In genomic region chr17:61461967-61462733, GRCh38 we compare ENCODE assay signal across 1 cellular context.
A peak's percentile ranks its signal among the peaks of the same experiment; 100 is the strongest.
TF ChIP-seq lines count a peak whose summit lies in the region.

No MANE protein-coding gene starts in this region.

TF ChIP-seq in HepG2, 621 proteins besides CTCF, POLR2A, EP300 and RAD21 (continued from another document and continues in another):
- no peak for TF ChIP-seq ZNF407 (CRISPR knock-in tag; IDR thresholded peaks at IDR 0.05; ENCODE audit: not compliant biosample characterization)
- TF ChIP-seq GTF2F1 (IDR thresholded peaks at IDR 0.05; ENCODE audit: low read length): no peak
- no peak for TF ChIP-seq ZC3H13 (CRISPR knock-in tag; IDR thresholded peaks at IDR 0.05)
- TF ChIP-seq ZNF839 (CRISPR knock-in tag; IDR thresholded peaks at IDR 0.05; ENCODE audit: borderline replicate concordance): no peak
- no peak for TF ChIP-seq ZNF160 (CRISPR knock-in tag; IDR thresholded peaks at IDR 0.05)
- TF ChIP-seq PHF21A (CRISPR knock-in tag; IDR thresholded peaks at IDR 0.05): 0 out of 2 replicates have a peak, but pooled peaks have one; percentile 31
- no peak for TF ChIP-seq FOXO4 (CRISPR knock-in tag; conservative IDR thresholded peaks at IDR 0.05)
- no peak for TF ChIP-seq ZNF256 (CRISPR knock-in tag; conservative IDR thresholded peaks at IDR 0.05)
- no peak for TF ChIP-seq ZNF275 (CRISPR knock-in tag; IDR thresholded peaks at IDR 0.05; ENCODE audit: borderline replicate concordance)
- 0 out of 2 replicates have a peak, but pooled peaks have one; percentile 7 for TF ChIP-seq GFI1 (CRISPR knock-in tag; IDR thresholded peaks at IDR 0.05; ENCODE audit: borderline replicate concordance)
- no peak for TF ChIP-seq YY1 (IDR thresholded peaks at IDR 0.05; ENCODE audit: insufficient read depth, insufficient replicate concordance, low read depth, low read length)
- TF ChIP-seq NR2C2 (CRISPR knock-in tag; IDR thresholded peaks at IDR 0.05; ENCODE audit: borderline replicate concordance): no peak
- TF ChIP-seq USF2 (IDR thresholded peaks at IDR 0.05; ENCODE audit: low read depth, low read length): no peak
- no peak for TF ChIP-seq USF2 (CRISPR knock-in tag; IDR thresholded peaks at IDR 0.05; ENCODE audit: borderline replicate concordance)
- no peak for TF ChIP-seq ZNF619 (CRISPR knock-in tag; IDR thresholded peaks at IDR 0.05)
- no peak for TF ChIP-seq ZNF670 (CRISPR knock-in tag; IDR thresholded peaks at IDR 0.05; ENCODE audit: borderline replicate concordance)
- TF ChIP-seq ZNF24 (IDR thresholded peaks at IDR 0.05): no peak
- TF ChIP-seq GABPB1 (CRISPR knock-in tag; IDR thresholded peaks at IDR 0.05): peak; percentile 22; the same call in 1 of the 2 replicates
- TF ChIP-seq ZMAT5 (CRISPR knock-in tag; IDR thresholded peaks at IDR 0.05; ENCODE audit: borderline replicate concordance, low read depth): no peak
- no peak for TF ChIP-seq KAT8 (CRISPR knock-in tag; IDR thresholded peaks at IDR 0.05)
- peak; percentile 76 for TF ChIP-seq PATZ1 (CRISPR knock-in tag; IDR thresholded peaks at IDR 0.05)
- TF ChIP-seq ZBTB37 (CRISPR knock-in tag; IDR thresholded peaks at IDR 0.05): no peak
- 0 out of 2 replicates have a peak, but pooled peaks have one; percentile 68 for TF ChIP-seq DNMT1 (CRISPR knock-in tag; IDR thresholded peaks at IDR 0.05)
- no peak for TF ChIP-seq PHF5A (CRISPR knock-in tag; IDR thresholded peaks at IDR 0.05; ENCODE audit: low read depth, unreplicated experiment)
- TF ChIP-seq PITX1 (CRISPR knock-in tag; IDR thresholded peaks at IDR 0.05): 0 out of 2 replicates have a peak, but pooled peaks have one; percentile 28
- TF ChIP-seq RARA (CRISPR knock-in tag; IDR thresholded peaks at IDR 0.05): 0 out of 2 replicates have a peak, but pooled peaks have one; percentile 15
- peak; percentile 24; the same call in 1 of the 2 replicates for TF ChIP-seq HOXA3 (CRISPR knock-in tag; IDR thresholded peaks at IDR 0.05)
- no peak for TF ChIP-seq HNRNPH1 (optimal IDR thresholded peaks at IDR 0.05; ENCODE audit: low read depth, low read length)
- no peak for TF ChIP-seq ZNF207 (IDR thresholded peaks at IDR 0.05; ENCODE audit: borderline replicate concordance)
- no peak for TF ChIP-seq SMAD1 (CRISPR knock-in tag; IDR thresholded peaks at IDR 0.05; ENCODE audit: borderline replicate concordance, low read depth)
- TF ChIP-seq ZSCAN20 (CRISPR knock-in tag; IDR thresholded peaks at IDR 0.05; ENCODE audit: borderline replicate concordance): no peak
- no peak for TF ChIP-seq CCAR2 (optimal IDR thresholded peaks at IDR 0.05; ENCODE audit: low read depth, low read length)
- no peak for TF ChIP-seq NRL (CRISPR knock-in tag; IDR thresholded peaks at IDR 0.05; ENCODE audit: borderline replicate concordance)
- TF ChIP-seq FOXK1 (CRISPR knock-in tag; IDR thresholded peaks at IDR 0.05; ENCODE audit: borderline replicate concordance, low read depth): no peak
- no peak for TF ChIP-seq TBX2 (CRISPR knock-in tag; IDR thresholded peaks at IDR 0.05; ENCODE audit: borderline replicate concordance)
- 0 out of 2 replicates have a peak, but pooled peaks have one; percentile 20 for TF ChIP-seq ELF3 (CRISPR knock-in tag; IDR thresholded peaks at IDR 0.05)
- peak; percentile 18; the same call in 1 of the 2 replicates for TF ChIP-seq DMAP1 (CRISPR knock-in tag; IDR thresholded peaks at IDR 0.05)
- TF ChIP-seq HDAC2 (CRISPR knock-in tag; IDR thresholded peaks at IDR 0.05): no peak
- TF ChIP-seq DR1 (CRISPR knock-in tag; IDR thresholded peaks at IDR 0.05): no peak
- TF ChIP-seq ZBTB7A (CRISPR knock-in tag; IDR thresholded peaks at IDR 0.05): no peak
- TF ChIP-seq AKAP8 (CRISPR knock-in tag; IDR thresholded peaks at IDR 0.05): no peak
- no peak for TF ChIP-seq SOX13 (IDR thresholded peaks at IDR 0.05)
- TF ChIP-seq SOX13 (CRISPR knock-in tag; conservative IDR thresholded peaks at IDR 0.05 in 1 of 2, IDR thresholded peaks at IDR 0.05 in 1 of 2): no peak
- 0 out of 2 replicates have a peak, but pooled peaks have one; percentile 7 for TF ChIP-seq ZNF430 (CRISPR knock-in tag; IDR thresholded peaks at IDR 0.05)
- 0 out of 2 replicates have a peak, but pooled peaks have one; percentile 18 for TF ChIP-seq DPF2 (CRISPR knock-in tag; IDR thresholded peaks at IDR 0.05; ENCODE audit: borderline replicate concordance, low read depth)
- TF ChIP-seq SP1 (IDR thresholded peaks at IDR 0.05): no peak
- TF ChIP-seq SP1 (CRISPR knock-in tag; IDR thresholded peaks at IDR 0.05): no peak
- no peak for TF ChIP-seq ZNF747 (CRISPR knock-in tag; IDR thresholded peaks at IDR 0.05; ENCODE audit: borderline replicate concordance)
- peak; percentile 63 for TF ChIP-seq AGO2 (optimal IDR thresholded peaks at IDR 0.05; ENCODE audit: low read depth, low read length)
- TF ChIP-seq ZNF547 (CRISPR knock-in tag; IDR thresholded peaks at IDR 0.05): no peak
- TF ChIP-seq TFE3 (CRISPR knock-in tag; IDR thresholded peaks at IDR 0.05): no peak
- no peak for TF ChIP-seq CBX5 (CRISPR knock-in tag; IDR thresholded peaks at IDR 0.05; ENCODE audit: borderline replicate concordance)
- TF ChIP-seq ZNF772 (CRISPR knock-in tag; IDR thresholded peaks at IDR 0.05): no peak
